In the genomic region with DNA sequence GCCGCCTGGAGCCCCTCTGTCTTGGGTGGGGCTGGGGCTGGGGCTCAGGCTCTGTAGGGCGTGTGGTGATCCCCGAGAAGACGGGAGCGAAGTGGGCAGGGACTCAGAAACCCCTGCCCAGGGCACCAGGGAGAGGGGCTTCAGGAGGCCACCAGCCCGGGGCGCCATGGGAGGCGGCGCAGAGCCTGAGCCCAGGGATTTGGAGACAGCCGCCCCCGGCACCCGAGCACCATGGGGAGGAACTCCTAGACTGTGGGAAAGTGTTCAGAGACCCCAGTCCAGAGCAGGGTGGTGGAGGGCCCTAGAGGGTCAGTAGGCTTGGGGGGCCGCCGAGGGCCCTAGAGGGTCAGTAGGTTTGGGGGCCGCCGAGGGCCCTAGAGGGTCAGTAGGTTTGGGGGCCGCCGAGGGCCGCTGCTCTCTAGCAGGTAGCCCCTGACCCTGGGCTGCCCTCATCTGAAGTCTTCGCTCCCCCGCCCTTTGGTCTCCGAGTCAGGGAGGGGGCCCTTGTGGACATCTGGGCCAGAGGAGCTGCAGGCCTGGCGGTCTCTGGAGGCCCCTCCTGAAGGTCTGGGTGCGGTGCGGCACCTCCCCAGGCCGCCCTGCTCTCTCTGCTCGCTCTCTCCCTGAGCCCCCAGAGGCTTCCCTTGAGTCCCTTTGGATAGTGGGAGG, we compare ENCODE assay signal across 18 cellular contexts. TPM values are rescaled to one million over a fixed set of nuclear protein-coding genes. Genes with fewer than 3 reads are reported as not detected.
DNase-seq lines count a peak whose midpoint lies in the region; FAIRE-seq and TF ChIP-seq lines count a peak whose summit lies in the region.
"Had no signal": no experiment of that assay in that cellular context is flagged by ENCODE, and none has a peak within 500 bp of the region (broad histone marks: within the 10 kb centered on the region; RNA-seq: fewer than 3 reads in every experiment).

No MANE protein-coding gene starts in this region.

- CTCF ChIA-PET in endothelial cell of umbilical vein (lab: Charles Lee): interaction anchor here (1.0 kb wide), 1 partner anchor 71 kb away, joined by 4 read pairs; a partner anchor contains a TSS
- CTCF ChIA-PET in CD8-positive, alpha-beta memory T cell (lab: Charles Lee): no interaction called here

- H3K9me1 ChIP-seq in endothelial cell of umbilical vein (replicated peaks; ENCODE audit: control insufficient read depth, extremely low read depth, insufficient read depth, low read length): no peaks in the 10 kb centered on the region

- POLR2A ChIA-PET in endothelial cell of umbilical vein (lab: Charles Lee): no interaction called here
- POLR2A ChIA-PET in CD8-positive, alpha-beta memory T cell (lab: Charles Lee): no interaction called here

- H3K36me3 ChIP-seq in ACC112 (ENCODE audit: insufficient read depth, low read length) (no peaks in the 10 kb centered on the region), HUES64 (ENCODE audit: insufficient read depth, low read length) (no peaks in the 10 kb centered on the region), endothelial cell of umbilical vein (ENCODE audit: control insufficient read depth in 2 of 2, extremely low read depth in 1 of 2, insufficient read depth in 2 of 2, low read length in 2 of 2) (no peaks in the 10 kb centered on the region), neural progenitor cell (no peaks in the 10 kb centered on the region)
- H3K36me3 ChIP-seq in CD8-positive, alpha-beta memory T cell (ENCODE audit: insufficient read depth, low read length): no peaks in the 10 kb centered on the region
- H3K36me3 ChIP-seq: BLaER1, brain microvascular endothelial cell had no signal

- FAIRE-seq in endothelial cell of umbilical vein (lab: Jason Lieb, UNC): no peak

- H3K4me1 ChIP-seq in ACC112 (ENCODE audit: control insufficient read depth, insufficient read depth, low read length, unreplicated experiment) (no peaks in the 10 kb centered on the region), HUES64 (ENCODE audit: insufficient read depth, low read length) (no peaks in the 10 kb centered on the region), endothelial cell of umbilical vein (ENCODE audit: control insufficient read depth, extremely low read depth, insufficient read depth, low read length) (no peaks in the 10 kb centered on the region), neural progenitor cell (peaks cover 11% of the 10 kb centered on the region)
- H3K4me1 ChIP-seq in CD8-positive, alpha-beta memory T cell (ENCODE audit: insufficient read depth, low read length): peaks cover 10% of the 10 kb centered on the region

- H3K4me3 Mint-ChIP-seq in neural progenitor cell: peak overlapping the region; percentile 64
- H3K4me3 Mint-ChIP-seq in CD8-positive, alpha-beta memory T cell: peak overlapping the region in 2 of 7 donors; percentile 17 to 54
- H3K4me3 Mint-ChIP-seq: activated T-cell treated with anti-CD3 and anti-CD28 coated beads, Interleukin-2, amount 50 U/mL, for 4 hours had no signal

- no peak overlapping the region for H3K27ac Mint-ChIP-seq in neural progenitor cell
- H3K27ac Mint-ChIP-seq in CD8-positive, alpha-beta memory T cell: no peak overlapping the region
- H3K27ac Mint-ChIP-seq: naive thymus-derived CD4-positive, alpha-beta T cell had no signal

- H3K9ac ChIP-seq in HUES64 (ENCODE audit: low read depth, low read length): peak overlapping the region; percentile 67; the same call in 1 of the 2 replicates
- H3K9ac ChIP-seq in endothelial cell of umbilical vein (replicated peaks; ENCODE audit: extremely low read depth, insufficient read depth, low read length): no peak overlapping the region
- H3K9ac ChIP-seq in neural progenitor cell: no peak overlapping the region
- H3K9ac ChIP-seq: BLaER1 had no signal

- H3K79me2 ChIP-seq in ACC112 (ENCODE audit: control insufficient read depth, insufficient read depth, low read length, unreplicated experiment) (no peaks in the 10 kb centered on the region), endothelial cell of umbilical vein (ENCODE audit: control insufficient read depth, insufficient read depth, low read length) (no peaks in the 10 kb centered on the region), neural progenitor cell (ENCODE audit: low read depth) (no peaks in the 10 kb centered on the region)

- H3K4me3 ChIP-seq in ACC112 (ENCODE audit: low read depth, low read length) (peak overlapping the region; percentile 56; the same call in 1 of the 2 replicates), HUES64 (ENCODE audit: low read length) (peak overlapping the region; percentile 52), endothelial cell of umbilical vein (replicated peaks in 1 of 3; ENCODE audit: insufficient read depth in 1 of 3, low read depth in 1 of 3, low read length in 3 of 3) (no peak overlapping the region), neural progenitor cell (peak overlapping the region; percentile 72)
- no peak overlapping the region for H3K4me3 ChIP-seq in CD8-positive, alpha-beta memory T cell (ENCODE audit: low read length)
- H3K4me3 ChIP-seq: BLaER1 had no signal

- no peaks in the 10 kb centered on the region for H3K9me3 ChIP-seq in HUES64 (ENCODE audit: insufficient read depth, low read depth, low read length)
- no peaks in the 10 kb centered on the region for H3K9me3 ChIP-seq in endothelial cell of umbilical vein (replicated peaks; ENCODE audit: control insufficient read depth, insufficient read depth, low read length)
- H3K9me3 ChIP-seq in neural progenitor cell (ENCODE audit: low read depth): no peaks in the 10 kb centered on the region
- H3K9me3 ChIP-seq in CD8-positive, alpha-beta memory T cell (ENCODE audit: low read length): no peaks in the 10 kb centered on the region
- H3K9me3 ChIP-seq: BLaER1 had no signal

- no TSS peak for BruUV-seq in endothelial cell of umbilical vein (replicated peaks; lab: Mats Ljungman, UMichigan)

- no peak for TF ChIP-seq POLR2A in endothelial cell of umbilical vein (IDR thresholded peaks at IDR 0.05; ENCODE audit: low read depth, low read length)

- H3K27ac ChIP-seq in ACC112 (ENCODE audit: low read depth, low read length) (no peak overlapping the region), HUES64 (ENCODE audit: low read depth, low read length) (no peak overlapping the region), endothelial cell of umbilical vein (ENCODE audit: insufficient read depth, low read depth, low read length) (no peak overlapping the region), neural progenitor cell (no peak overlapping the region)
- H3K27ac ChIP-seq in CD8-positive, alpha-beta memory T cell (ENCODE audit: low read depth, low read length): no peak overlapping the region
- H3K27ac ChIP-seq: BLaER1, brain microvascular endothelial cell had no signal

- intact Hi-C loops in endothelial cell of umbilical vein (cut with micrococcal nuclease): no loop called here

- H2AFZ ChIP-seq in ACC112 (ENCODE audit: low read length, unreplicated experiment): no peak overlapping the region
- H2AFZ ChIP-seq in endothelial cell of umbilical vein (ENCODE audit: low read depth, low read length): peak overlapping the region; percentile 59
- peak overlapping the region; percentile 89 for H2AFZ ChIP-seq in neural progenitor cell (replicated peaks)

- peaks cover 18% of the 10 kb centered on the region for H3F3A ChIP-seq in neural progenitor cell (ENCODE audit: low read depth)

- no peaks in the 10 kb centered on the region for H3K36me3 Mint-ChIP-seq in neural progenitor cell
- peaks cover 0 to 2% (median 0%) of the 10 kb centered on the region in 3 donors for H3K36me3 Mint-ChIP-seq in CD8-positive, alpha-beta memory T cell
- H3K36me3 Mint-ChIP-seq: naive thymus-derived CD4-positive, alpha-beta T cell had no signal

- TF ChIP-seq CTCF in endothelial cell of umbilical vein (IDR thresholded peaks at IDR 0.05; ENCODE audit: extremely low read depth in 1 of 2, insufficient read depth in 1 of 2, low read depth in 1 of 2, low read length in 2 of 2) (no peak), neural progenitor cell (IDR thresholded peaks at IDR 0.05) (no peak)

- H4K20me1 ChIP-seq in endothelial cell of umbilical vein (replicated peaks; ENCODE audit: control insufficient read depth, extremely low read depth, insufficient read depth, low read length): no peaks in the 10 kb centered on the region
- peaks cover 11% of the 10 kb centered on the region for H4K20me1 ChIP-seq in neural progenitor cell (ENCODE audit: low read depth)

- DNase-seq in endothelial cell of umbilical vein (ENCODE audit: low read depth, low spot score) (no peak), neural progenitor cell (ENCODE audit: low spot score) (peak; percentile 32), hippocampal formation (lab: John Stamatoyannopoulos, UW) (no peak), T-helper 9 cell (no peak)
- no peak for DNase-seq in stimulated activated naive CD4-positive, alpha-beta T cell treated with Interleukin-2 at 50 U/mL for 16 hours (lab: John Stamatoyannopoulos, UW)
- no peak for DNase-seq in CD8-positive, alpha-beta memory T cell
- DNase-seq: activated CD4-positive, CD25-positive, alpha-beta regulatory T cell treated with anti-CD3 and anti-CD28 coated beads, Interleukin-2, amount 50 U/mL, for 72 hours; activated T-cell treated with anti-CD3 and anti-CD28 coated beads, Interleukin-2, amount 50 U/mL, for 4 hours; brain microvascular endothelial cell; GDM1; islet precursor cell; naive thymus-derived CD4-positive, alpha-beta T cell; NCI-H1092; NCI-H774 had no signal

- peaks cover 25% of the 10 kb centered on the region for H3K27me3 ChIP-seq in ACC112 (ENCODE audit: insufficient read depth, low read length)
- H3K27me3 ChIP-seq in HUES64 (ENCODE audit: insufficient read depth, low read length): peaks cover 48% of the 10 kb centered on the region
- peaks cover 4% of the 10 kb centered on the region in 2 experiments for H3K27me3 ChIP-seq in endothelial cell of umbilical vein (ENCODE audit: control insufficient read depth in 2 of 2, insufficient read depth in 2 of 2, low read length in 2 of 2)
- peaks cover 62% of the 10 kb centered on the region for H3K27me3 ChIP-seq in neural progenitor cell
- peaks cover 14% of the 10 kb centered on the region for H3K27me3 ChIP-seq in CD8-positive, alpha-beta memory T cell (ENCODE audit: insufficient read depth, low read length, poor library complexity, severe bottlenecking)

- no peaks in the 10 kb centered on the region for H3K9me3 Mint-ChIP-seq in neural progenitor cell
- H3K9me3 Mint-ChIP-seq in CD8-positive, alpha-beta memory T cell: no peaks in the 10 kb centered on the region
- H3K9me3 Mint-ChIP-seq: activated T-cell treated with anti-CD3 and anti-CD28 coated beads, Interleukin-2, amount 50 U/mL, for 4 hours had no signal

- peaks cover 3% of the 10 kb centered on the region for H3K4me1 Mint-ChIP-seq in neural progenitor cell
- peaks cover 5 to 11% (median 7%) of the 10 kb centered on the region in 3 donors for H3K4me1 Mint-ChIP-seq in CD8-positive, alpha-beta memory T cell

- dilution Hi-C loops in endothelial cell of umbilical vein (cut with MboI; ENCODE audit: extremely low pct_ligation_motif_present, low sequenced_read_pairs): no loop called here

- H3K4me2 ChIP-seq in endothelial cell of umbilical vein (ENCODE audit: insufficient read depth, low read length): no peak overlapping the region
- peak overlapping the region; percentile 99 for H3K4me2 ChIP-seq in neural progenitor cell
- H3K4me2 ChIP-seq: BLaER1 had no signal

- peaks cover 19% of the 10 kb centered on the region for H3K27me3 Mint-ChIP-seq in neural progenitor cell (ENCODE audit: insufficient read depth, low read depth)
- H3K27me3 Mint-ChIP-seq in CD8-positive, alpha-beta memory T cell: peaks cover 16 to 20% of the 10 kb centered on the region in 2 donors

- WGBS in HUES64: 63% methylated on average over 27 of the region's 27 CpGs

RNA-seq across cellular contexts. Expression of a gene that starts 0.7 kb away (rescaled TPM):
- polyA plus RNA-seq in HUES64 (2013, experiment 1 of 2): 0.70 TPM
- polyA plus RNA-seq in HUES64 (2013, experiment 2 of 2): 0.70 TPM
- total RNA-seq in endothelial cell of umbilical vein: 0.93 and 1.9 TPM in 2 replicates
- 2.2 and 3.8 TPM in 2 replicates for polyA plus RNA-seq in endothelial cell of umbilical vein
- polyA plus RNA-seq in endothelial cell of umbilical vein (2011; cell fraction: cytosol; rRNA removed): 1.0 and 1.4 TPM in 2 replicates
- polyA plus RNA-seq in endothelial cell of umbilical vein (2011; cell fraction: nucleus; rRNA removed): 3.8 TPM in 2 replicates
- 5.3 and 13.2 TPM in 2 replicates for polyA plus RNA-seq in endothelial cell of umbilical vein (2012)
- 0.56 and 0.57 TPM in 2 replicates for polyA minus RNA-seq in endothelial cell of umbilical vein
- polyA minus RNA-seq in endothelial cell of umbilical vein (2011; cell fraction: cytosol; rRNA and poly(A)+ RNA removed): not detected
- 0.77 and 0.91 TPM in 2 replicates for polyA minus RNA-seq in endothelial cell of umbilical vein (2011; cell fraction: nucleus; rRNA and poly(A)+ RNA removed)
- total RNA-seq in neural progenitor cell (ENCODE audit: low replicate concordance): 0.84 TPM in 1 of 2 replicates, not detected in the other
- total RNA-seq in CD8-positive, alpha-beta memory T cell: not detected
- not detected for polyA plus RNA-seq in CD8-positive, alpha-beta memory T cell
- total RNA-seq: activated T-cell treated with anti-CD3 and anti-CD28 coated beads, Interleukin-2, amount 50 U/mL, for 4 hours had no signal
- polyA plus RNA-seq: naive thymus-derived CD4-positive, alpha-beta T cell had no signal

RNA-seq across cellular contexts. Expression of a gene that starts 1.8 kb away (rescaled TPM):
- polyA plus RNA-seq in HUES64 (2013, experiment 1 of 2): not detected
- polyA plus RNA-seq in HUES64 (2013, experiment 2 of 2): not detected
- 0.99 TPM in 1 of 2 replicates, not detected in the other for total RNA-seq in endothelial cell of umbilical vein
- 0.63 and 0.75 TPM in 2 replicates for polyA plus RNA-seq in endothelial cell of umbilical vein
- polyA plus RNA-seq in endothelial cell of umbilical vein (2011; cell fraction: cytosol; rRNA removed): 0.06 TPM in 1 of 2 replicates, not detected in the other
- polyA plus RNA-seq in endothelial cell of umbilical vein (2011; cell fraction: nucleus; rRNA removed): 3.1 and 4.8 TPM in 2 replicates
- 1.6 and 3.9 TPM in 2 replicates for polyA plus RNA-seq in endothelial cell of umbilical vein (2012)
- not detected in 2 replicates for polyA minus RNA-seq in endothelial cell of umbilical vein
- not detected for polyA minus RNA-seq in endothelial cell of umbilical vein (2011; cell fraction: cytosol; rRNA and poly(A)+ RNA removed)
- 0.29 TPM in 1 of 2 replicates, not detected in the other for polyA minus RNA-seq in endothelial cell of umbilical vein (2011; cell fraction: nucleus; rRNA and poly(A)+ RNA removed)
- total RNA-seq in neural progenitor cell (ENCODE audit: low replicate concordance): 0.53 TPM in 1 of 2 replicates, not detected in the other
- not detected for total RNA-seq in CD8-positive, alpha-beta memory T cell
- not detected for polyA plus RNA-seq in CD8-positive, alpha-beta memory T cell
- total RNA-seq: activated T-cell treated with anti-CD3 and anti-CD28 coated beads, Interleukin-2, amount 50 U/mL, for 4 hours; epithelial cell of proximal tubule had no signal
- polyA plus RNA-seq: naive thymus-derived CD4-positive, alpha-beta T cell had no signal

RNA-seq across cellular contexts. Expression of a gene that starts 5.4 kb away (rescaled TPM):
- 0.25 TPM for polyA plus RNA-seq in HUES64 (2013, experiment 1 of 2)
- polyA plus RNA-seq in HUES64 (2013, experiment 2 of 2): 0.19 TPM
- total RNA-seq in endothelial cell of umbilical vein (3.0 and 5.5 TPM in 2 replicates), neural progenitor cell (ENCODE audit: low replicate concordance) (0.52 and 0.96 TPM in 2 replicates)
- polyA plus RNA-seq in endothelial cell of umbilical vein: 4.9 and 7.2 TPM in 2 replicates
- polyA plus RNA-seq in endothelial cell of umbilical vein (2011; cell fraction: cytosol; rRNA removed): 0.71 and 1.4 TPM in 2 replicates
- polyA plus RNA-seq in endothelial cell of umbilical vein (2011; cell fraction: nucleus; rRNA removed): 29.7 and 37.3 TPM in 2 replicates
- 5.6 and 15.6 TPM in 2 replicates for polyA plus RNA-seq in endothelial cell of umbilical vein (2012)
- 1.7 and 3.1 TPM in 2 replicates for polyA minus RNA-seq in endothelial cell of umbilical vein
- polyA minus RNA-seq in endothelial cell of umbilical vein (2011; cell fraction: cytosol; rRNA and poly(A)+ RNA removed): not detected
- 3.5 and 5.0 TPM in 2 replicates for polyA minus RNA-seq in endothelial cell of umbilical vein (2011; cell fraction: nucleus; rRNA and poly(A)+ RNA removed)
- total RNA-seq in CD8-positive, alpha-beta memory T cell: under 1 TPM in 1 of 2 experiments, not detected in 1; 0.09 TPM
- polyA plus RNA-seq in CD8-positive, alpha-beta memory T cell: not detected
- polyA plus RNA-seq: naive thymus-derived CD4-positive, alpha-beta T cell had no signal

RNA-seq across cellular contexts. Expression of a gene that starts 46.5 kb away (rescaled TPM):
- polyA plus RNA-seq in HUES64 (2013, experiment 1 of 2): 50.7 TPM
- 56.2 TPM for polyA plus RNA-seq in HUES64 (2013, experiment 2 of 2)
- total RNA-seq in endothelial cell of umbilical vein: 70.4 and 73.1 TPM in 2 replicates
- 89.4 and 98.8 TPM in 2 replicates for polyA plus RNA-seq in endothelial cell of umbilical vein
- 56.9 and 73.3 TPM in 2 replicates for polyA plus RNA-seq in endothelial cell of umbilical vein (2011; cell fraction: cytosol; rRNA removed)
- polyA plus RNA-seq in endothelial cell of umbilical vein (2011; cell fraction: nucleus; rRNA removed): 57.0 and 57.5 TPM in 2 replicates
- polyA plus RNA-seq in endothelial cell of umbilical vein (2012): 60.9 and 110 TPM in 2 replicates
- polyA minus RNA-seq in endothelial cell of umbilical vein: 32.8 and 34.2 TPM in 2 replicates
- 14.5 TPM for polyA minus RNA-seq in endothelial cell of umbilical vein (2011; cell fraction: cytosol; rRNA and poly(A)+ RNA removed)
- polyA minus RNA-seq in endothelial cell of umbilical vein (2011; cell fraction: nucleus; rRNA and poly(A)+ RNA removed): 13.1 and 16.7 TPM in 2 replicates
- 115 and 159 TPM in 2 replicates for total RNA-seq in neural progenitor cell (ENCODE audit: low replicate concordance)
- total RNA-seq in CD8-positive, alpha-beta memory T cell: 10 to 100 TPM; 23.1 to 26.1 TPM
- polyA plus RNA-seq in CD8-positive, alpha-beta memory T cell: 27.9 TPM

RNA-seq across cellular contexts. Expression of a gene that starts 51.9 kb away (rescaled TPM):
- polyA plus RNA-seq in HUES64 (2013, experiment 1 of 2): 88.2 TPM
- polyA plus RNA-seq in HUES64 (2013, experiment 2 of 2): 83.5 TPM
- 86.6 and 94.7 TPM in 2 replicates for total RNA-seq in endothelial cell of umbilical vein
- polyA plus RNA-seq in endothelial cell of umbilical vein: 57.6 and 75.4 TPM in 2 replicates
- polyA plus RNA-seq in endothelial cell of umbilical vein (2011; cell fraction: cytosol; rRNA removed): 28.6 and 34.7 TPM in 2 replicates
- polyA plus RNA-seq in endothelial cell of umbilical vein (2011; cell fraction: nucleus; rRNA removed): 302 and 431 TPM in 2 replicates
- 60.0 and 67.6 TPM in 2 replicates for polyA plus RNA-seq in endothelial cell of umbilical vein (2012)
- 40.6 and 40.9 TPM in 2 replicates for polyA minus RNA-seq in endothelial cell of umbilical vein
- polyA minus RNA-seq in endothelial cell of umbilical vein (2011; cell fraction: cytosol; rRNA and poly(A)+ RNA removed): 12.4 TPM
- polyA minus RNA-seq in endothelial cell of umbilical vein (2011; cell fraction: nucleus; rRNA and poly(A)+ RNA removed): 98.2 and 126 TPM in 2 replicates
- 198 and 231 TPM in 2 replicates for total RNA-seq in neural progenitor cell (ENCODE audit: low replicate concordance)
- total RNA-seq in CD8-positive, alpha-beta memory T cell: 10 to 100 TPM; 78.5 to 80.0 TPM
- polyA plus RNA-seq in CD8-positive, alpha-beta memory T cell: 9.2 TPM

Comparison
In these comparisons a context has a peak if more than half of its experiments do, and no peak if none do; other contexts are left out.
1. H3K4me3 ChIP-seq: peak in ACC112 (single experiment), HUES64 (single experiment) and neural progenitor cell (single experiment); none in endothelial cell of umbilical vein (0 of 3) and CD8-positive, alpha-beta memory T cell (single experiment).